Comparison of ENCODE assay signal across 17 cellular contexts in the genomic region with DNA sequence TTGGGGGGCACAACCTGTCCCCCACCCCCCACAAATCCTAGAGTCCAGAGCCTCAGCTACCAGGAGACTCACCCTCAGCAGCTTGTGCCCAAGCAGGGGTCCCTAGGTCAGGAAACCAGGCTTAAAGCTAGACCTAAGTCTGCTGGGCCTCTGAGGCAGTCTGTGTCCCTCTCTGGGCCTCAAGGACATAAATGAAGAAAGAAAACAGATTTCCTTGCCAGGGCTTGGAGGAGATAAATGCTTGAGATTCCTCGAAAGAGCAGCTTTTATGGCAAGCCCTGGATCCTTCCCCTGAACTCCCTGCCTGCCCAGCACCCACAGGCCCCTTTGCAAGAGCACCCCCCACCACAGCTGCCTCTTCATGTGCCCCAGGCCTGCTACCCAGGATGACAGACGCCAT. TPM values are rescaled to one million over a fixed set of nuclear protein-coding genes. Genes with fewer than 3 reads are reported as not detected.
DNase-seq lines count a peak whose midpoint lies in the region; ATAC-seq and TF ChIP-seq lines count a peak whose summit lies in the region.
"Had no signal": no experiment of that assay in that cellular context is flagged by ENCODE, and none has a peak within 500 bp of the region (broad histone marks: within the 10 kb centered on the region; RNA-seq: fewer than 3 reads in every experiment).

No MANE protein-coding gene starts in this region.

- no peaks in the 10 kb centered on the region for H3K9me3 ChIP-seq in right atrium auricular region

- H3K27me3 Mint-ChIP-seq in brain: peaks cover 14% of the 10 kb centered on the region

- H3K4me1 Mint-ChIP-seq in brain: peaks cover 78% of the 10 kb centered on the region

- peak; percentile 2 for DNase-seq in Right ventricle myocardium inferior (ENCODE audit: missing footprints)
- no peak for DNase-seq in right atrium auricular region (ENCODE audit: low spot score)
- peak; percentile 58 for DNase-seq in islet precursor cell
- peak; percentile 13 for DNase-seq in superior temporal gyrus (ENCODE audit: extremely low spot score)
- DNase-seq in SHP77 treated with DMSO at 0.1 percent for 48 hours (lab: John Stamatoyannopoulos, UW): no peak
- DNase-seq: CD4-positive, alpha-beta memory T cell; erythroblast; RPMI8226; T-cell had no signal

- H3K27ac Mint-ChIP-seq in brain: peak overlapping the region; percentile 74 to 98 (median 94)
- H3K27ac Mint-ChIP-seq: activated T-helper 17 cell treated with anti-CD3 and anti-CD28 coated beads, Interleukin-2, amount 50 U/mL, for 72 hours; stimulated activated effector memory CD8-positive, alpha-beta T cell treated with anti-CD3 and anti-CD28 coated beads, Interleukin-12 subunit alpha, Interleukin-12 subunit beta, amount 100 ng/mL, for 72 hours; T-cell had no signal

- ATAC-seq in Right ventricle myocardium inferior: no peak
- ATAC-seq in GM19463 (IDR thresholded peaks at IDR 0.05; ENCODE audit: unreplicated experiment): no peak
- no peak for ATAC-seq in HG03039 (IDR thresholded peaks at IDR 0.05; ENCODE audit: unreplicated experiment)
- ATAC-seq: activated T-helper 17 cell treated with anti-CD3 and anti-CD28 coated beads, Interleukin-2, amount 50 U/mL, for 72 hours; stimulated activated effector memory CD8-positive, alpha-beta T cell treated with anti-CD3 and anti-CD28 coated beads, Interleukin-12 subunit alpha, Interleukin-12 subunit beta, amount 100 ng/mL, for 72 hours; T-cell had no signal

- no peaks in the 10 kb centered on the region for H3K9me3 Mint-ChIP-seq in brain
- H3K9me3 Mint-ChIP-seq: activated T-helper 17 cell treated with anti-CD3 and anti-CD28 coated beads, Interleukin-2, amount 50 U/mL, for 72 hours; CD4-positive, alpha-beta memory T cell; stimulated activated effector memory CD8-positive, alpha-beta T cell treated with anti-CD3 and anti-CD28 coated beads, Interleukin-12 subunit alpha, Interleukin-12 subunit beta, amount 100 ng/mL, for 72 hours; T-cell had no signal

- no peak overlapping the region for H3K4me3 ChIP-seq in right atrium auricular region

- H3K36me3 Mint-ChIP-seq in brain: no peaks in the 10 kb centered on the region
- H3K36me3 Mint-ChIP-seq: CD4-positive, alpha-beta memory T cell; T-cell had no signal

- peaks cover 0 to 5% of the 10 kb centered on the region in 2 donors for H3K27me3 ChIP-seq in right atrium auricular region

- H3K36me3 ChIP-seq in right atrium auricular region: no peaks in the 10 kb centered on the region

- peaks cover 0 to 31% of the 10 kb centered on the region in 2 donors for H3K4me1 ChIP-seq in right atrium auricular region

- peak overlapping the region; percentile 75 to 85 (median 83) for H3K4me3 Mint-ChIP-seq in brain
- H3K4me3 Mint-ChIP-seq: activated T-helper 17 cell treated with anti-CD3 and anti-CD28 coated beads, Interleukin-2, amount 50 U/mL, for 72 hours; CD4-positive, alpha-beta memory T cell; stimulated activated effector memory CD8-positive, alpha-beta T cell treated with anti-CD3 and anti-CD28 coated beads, Interleukin-12 subunit alpha, Interleukin-12 subunit beta, amount 100 ng/mL, for 72 hours; T-cell had no signal

- H3K27ac ChIP-seq in right atrium auricular region: no peak overlapping the region
- H3K27ac ChIP-seq: HL-60, KMS-11, parathyroid adenoma had no signal

- TF ChIP-seq CTCF in right atrium auricular region (IDR thresholded peaks at IDR 0.05): no peak
- TF ChIP-seq CTCF in brain (conservative IDR thresholded peaks at IDR 0.05): no peak

- intact Hi-C loops in Right ventricle myocardium inferior (cut with DNase I): no loop called here

RNA-seq across cellular contexts. Expression of a gene that starts 3.3 kb away (rescaled TPM):
- total RNA-seq in Right ventricle myocardium inferior (1.4 TPM), right atrium auricular region (1 to 10 TPM in 1 of 2 donors, under 1 TPM in 1; 0.52 to 1.1 TPM)
- 42.9 TPM for polyA plus RNA-seq in brain (ENCODE audit: insufficient read depth, low read depth, low replicate concordance)
- polyA plus RNA-seq: CD4-positive, alpha-beta memory T cell had no signal

Comparison
In these comparisons a context has a peak if more than half of its experiments do, and no peak if none do; other contexts are left out.
1. DNase-seq: peak in Right ventricle myocardium inferior (single experiment), islet precursor cell (single experiment) and superior temporal gyrus (single experiment); none in right atrium auricular region (single experiment) and SHP77 treated with DMSO at 0.1 percent for 48 hours (single experiment).